In genomic region chr2:216563646-216564045, GRCh38 we compare ENCODE assay signal across 22 cellular contexts.
"Had no signal": no experiment of that assay in that cellular context is flagged by ENCODE, and none has a peak within 500 bp of the region (broad histone marks: within the 10 kb centered on the region; RNA-seq: fewer than 3 reads in every experiment).

No MANE protein-coding gene starts in this region.

- ATAC-seq: left lung; lower lobe of right lung; stimulated activated effector memory CD8-positive, alpha-beta T cell treated with anti-CD3 and anti-CD28 coated beads, Interleukin-12 subunit alpha, Interleukin-12 subunit beta, amount 100 ng/mL, for 72 hours had no signal

- H3K27ac Mint-ChIP-seq: memory B cell; naive B cell; stimulated activated effector memory CD8-positive, alpha-beta T cell treated with anti-CD3 and anti-CD28 coated beads, Interleukin-12 subunit alpha, Interleukin-12 subunit beta, amount 100 ng/mL, for 72 hours; stimulated activated naive CD8-positive, alpha-beta T cell treated with anti-CD3 and anti-CD28 coated beads, Interleukin-15, Interleukin-2, amounts not matched to agents 100 ng/mL and 50 ng/mL, for 24 hours had no signal

- H3K36me3 Mint-ChIP-seq: memory B cell; stimulated activated effector memory CD8-positive, alpha-beta T cell treated with anti-CD3 and anti-CD28 coated beads, Interleukin-12 subunit alpha, Interleukin-12 subunit beta, amount 100 ng/mL, for 72 hours had no signal

- FAIRE-seq: frontal cortex, small intestine had no signal

- H3K4me1 Mint-ChIP-seq: memory B cell; stimulated activated effector memory CD8-positive, alpha-beta T cell treated with anti-CD3 and anti-CD28 coated beads, Interleukin-12 subunit alpha, Interleukin-12 subunit beta, amount 100 ng/mL, for 72 hours had no signal

- H3K4me1 ChIP-seq: colonic mucosa, left lung, lower lobe of right lung had no signal

- H3K27me3 ChIP-seq: colonic mucosa, left lung, ovary, right atrium auricular region, sigmoid colon, testis, transverse colon had no signal

- H3K27ac ChIP-seq: colonic mucosa, left lung, lower lobe of right lung, neutrophil, ovary, right atrium auricular region, testis, transverse colon had no signal

- H3K4me3 Mint-ChIP-seq: memory B cell; stimulated activated effector memory CD8-positive, alpha-beta T cell treated with anti-CD3 and anti-CD28 coated beads, Interleukin-12 subunit alpha, Interleukin-12 subunit beta, amount 100 ng/mL, for 72 hours; stimulated activated naive CD8-positive, alpha-beta T cell treated with anti-CD3 and anti-CD28 coated beads, Interleukin-15, Interleukin-2, amounts not matched to agents 100 ng/mL and 50 ng/mL, for 24 hours had no signal

- H3K9me3 Mint-ChIP-seq: stimulated activated effector memory CD8-positive, alpha-beta T cell treated with anti-CD3 and anti-CD28 coated beads, Interleukin-12 subunit alpha, Interleukin-12 subunit beta, amount 100 ng/mL, for 72 hours; stimulated activated naive CD8-positive, alpha-beta T cell treated with anti-CD3 and anti-CD28 coated beads, Interleukin-15, Interleukin-2, amounts not matched to agents 100 ng/mL and 50 ng/mL, for 24 hours had no signal

- H3K4me3 ChIP-seq: colonic mucosa, left lung, lower lobe of right lung, ovary, right atrium auricular region, sigmoid colon, testis, transverse colon had no signal

- H3K36me3 ChIP-seq: colonic mucosa, left lung, lower lobe of right lung, neutrophil, ovary, right atrium auricular region, sigmoid colon, transverse colon had no signal

- DNase-seq: cerebellar nuclear complex; colonic mucosa; dermis blood vessel endothelial cell; glutamatergic neuron; islet precursor cell; left lung; lower lobe of right lung; midbrain; naive B cell; ovary; sigmoid colon; small intestine; stimulated activated CD4-positive, alpha-beta T cell treated with anti-CD3 and anti-CD28 coated beads, Interleukin-4, amount 100 ng/mL, for 1 hour; stimulated activated CD8-positive, alpha-beta memory T cell treated with anti-CD3 and anti-CD28 coated beads, Interleukin-4, amount 100 ng/mL, for 48 hours; testis; transverse colon had no signal

- H3K9me3 ChIP-seq: colonic mucosa, left lung, lower lobe of right lung, neutrophil, ovary, right atrium auricular region, sigmoid colon, testis, transverse colon had no signal
